Comparison of ENCODE assay signal across 8 cellular contexts in genomic region chr22:24156146-24156914, GRCh38. TPM values are rescaled to one million over a fixed set of nuclear protein-coding genes. Genes with fewer than 3 reads are reported as not detected.
DNase-seq lines count a peak whose midpoint lies in the region; ATAC-seq lines count a peak whose summit lies in the region.

No MANE protein-coding gene starts in this region.

- H3K4me1 ChIP-seq in CD4-positive, CD25-positive, alpha-beta regulatory T cell (ENCODE audit: control insufficient read depth, insufficient read depth, low read length, poor library complexity, severe bottlenecking), result peaks cover 78% of the 10 kb centered on the region
- H3K4me1 ChIP-seq in effector memory CD4-positive, alpha-beta T cell (ENCODE audit: control insufficient read depth, insufficient read depth, low read length, poor library complexity, severe bottlenecking), result peaks cover 62% of the 10 kb centered on the region
- peaks cover 34% of the 10 kb centered on the region for H3K4me1 ChIP-seq in mucosa of stomach (ENCODE audit: control insufficient read depth, insufficient read depth, low read length)

- peak overlapping the region; percentile 83 for H3K27ac ChIP-seq in CD4-positive, CD25-positive, alpha-beta regulatory T cell (ENCODE audit: insufficient read depth, low read length, poor library complexity, severe bottlenecking)
- H3K27ac ChIP-seq in effector memory CD4-positive, alpha-beta T cell (ENCODE audit: insufficient read depth, low read length, poor library complexity, severe bottlenecking), result peak overlapping the region; percentile 82

- H3K4me3 Mint-ChIP-seq in CD4-positive, CD25-positive, alpha-beta regulatory T cell, result peak overlapping the region; percentile 91 to 99 (median 94)
- H3K4me3 Mint-ChIP-seq in activated CD4-positive, alpha-beta memory T cell treated with anti-CD3 and anti-CD28 coated beads, Interleukin-2, amount 10 ng/mL, durations not matched to agents 7 days and 5 days, result peak overlapping the region; percentile 85
- H3K4me3 Mint-ChIP-seq in stimulated activated memory B cell treated with anti-CD40 and anti-IgM and Interleukin-4, amounts not matched to agents 10 μg/mL and 1 μg/mL and 100 μg/mL, for 72 hours, result peak overlapping the region; percentile 85

- peaks cover 9% of the 10 kb centered on the region for H3K36me3 ChIP-seq in CD4-positive, CD25-positive, alpha-beta regulatory T cell (ENCODE audit: control insufficient read depth, insufficient read depth, low read length)
- H3K36me3 ChIP-seq in effector memory CD4-positive, alpha-beta T cell (ENCODE audit: control insufficient read depth, insufficient read depth, low read length), result peaks cover 10% of the 10 kb centered on the region
- peaks cover 4% of the 10 kb centered on the region for H3K36me3 ChIP-seq in mucosa of stomach (ENCODE audit: control insufficient read depth, insufficient read depth, low read length)

- peaks cover 7 to 86% (median 43%) of the 10 kb centered on the region in 4 donors for H3K4me1 Mint-ChIP-seq in CD4-positive, CD25-positive, alpha-beta regulatory T cell
- H3K4me1 Mint-ChIP-seq in activated CD4-positive, alpha-beta memory T cell treated with anti-CD3 and anti-CD28 coated beads, Interleukin-2, amount 10 ng/mL, durations not matched to agents 7 days and 5 days, result peaks cover 59% of the 10 kb centered on the region
- H3K4me1 Mint-ChIP-seq in stimulated activated memory B cell treated with anti-CD40 and anti-IgM and Interleukin-4, amounts not matched to agents 10 μg/mL and 1 μg/mL and 100 μg/mL, for 72 hours, result peaks cover 77% of the 10 kb centered on the region

- H3K4me3 ChIP-seq in CD4-positive, CD25-positive, alpha-beta regulatory T cell (ENCODE audit: low read depth, low read length), result peak overlapping the region; percentile 81
- peak overlapping the region; percentile 76 for H3K4me3 ChIP-seq in effector memory CD4-positive, alpha-beta T cell (ENCODE audit: insufficient read depth, low read depth, low read length, poor library complexity, severe bottlenecking)
- peak overlapping the region; percentile 60 for H3K4me3 ChIP-seq in mucosa of stomach (ENCODE audit: low read length)

- DNase-seq in CD4-positive, CD25-positive, alpha-beta regulatory T cell, result peak; percentile 47 to 78 (median 66)
- DNase-seq in M059J (ENCODE audit: low read depth) (peak; percentile 43), NCI-H226 (no peak)
- peak; percentile 78 for DNase-seq in activated CD4-positive, alpha-beta memory T cell treated with anti-CD3 and anti-CD28 coated beads, Interleukin-2, amount 10 ng/mL, durations not matched to agents 7 days and 5 days
- peak; percentile 35 to 56 (median 55) for DNase-seq in effector memory CD4-positive, alpha-beta T cell

- no peaks in the 10 kb centered on the region for H3K27me3 Mint-ChIP-seq in CD4-positive, CD25-positive, alpha-beta regulatory T cell
- no peaks in the 10 kb centered on the region for H3K27me3 Mint-ChIP-seq in activated CD4-positive, alpha-beta memory T cell treated with anti-CD3 and anti-CD28 coated beads, Interleukin-2, amount 10 ng/mL, durations not matched to agents 7 days and 5 days
- no peaks in the 10 kb centered on the region for H3K27me3 Mint-ChIP-seq in stimulated activated memory B cell treated with anti-CD40 and anti-IgM and Interleukin-4, amounts not matched to agents 10 μg/mL and 1 μg/mL and 100 μg/mL, for 72 hours

- CTCF ChIA-PET in activated CD4-positive, alpha-beta memory T cell treated with anti-CD3 and anti-CD28 coated beads, Interleukin-2, amount 10 ng/mL, durations not matched to agents 7 days and 5 days (lab: Charles Lee), result interaction anchor here (0.6 to 5.1 kb wide), 30 partner anchors 9 to 299 kb away, joined by 3 to 51 read pairs (median 4); partner anchors contain the start of genes CABIN1, MIF and SLC2A11

- peaks cover 4% of the 10 kb centered on the region for H3K36me3 Mint-ChIP-seq in CD4-positive, CD25-positive, alpha-beta regulatory T cell
- peaks cover 11% of the 10 kb centered on the region for H3K36me3 Mint-ChIP-seq in activated CD4-positive, alpha-beta memory T cell treated with anti-CD3 and anti-CD28 coated beads, Interleukin-2, amount 10 ng/mL, durations not matched to agents 7 days and 5 days (ENCODE audit: low read depth)
- H3K36me3 Mint-ChIP-seq in stimulated activated memory B cell treated with anti-CD40 and anti-IgM and Interleukin-4, amounts not matched to agents 10 μg/mL and 1 μg/mL and 100 μg/mL, for 72 hours, result peaks cover 6% of the 10 kb centered on the region

- no peak overlapping the region for H3K9ac ChIP-seq in mucosa of stomach (ENCODE audit: low read length)

- H3K9me3 ChIP-seq in CD4-positive, CD25-positive, alpha-beta regulatory T cell (ENCODE audit: control insufficient read depth in 2 of 2, low read length in 2 of 2), result no peaks in the 10 kb centered on the region
- H3K9me3 ChIP-seq in effector memory CD4-positive, alpha-beta T cell (ENCODE audit: control insufficient read depth, low read length), result no peaks in the 10 kb centered on the region
- no peaks in the 10 kb centered on the region for H3K9me3 ChIP-seq in mucosa of stomach (ENCODE audit: control insufficient read depth, low read length)

- POLR2A ChIA-PET in activated CD4-positive, alpha-beta memory T cell treated with anti-CD3 and anti-CD28 coated beads, Interleukin-2, amount 10 ng/mL, durations not matched to agents 7 days and 5 days (lab: Charles Lee), result interaction anchor here (0.7 to 3.9 kb wide), 19 partner anchors 9 to 299 kb away, joined by 3 to 19 read pairs (median 5); partner anchors contain the start of genes ADORA2A, CABIN1, MIF and SLC2A11

- H3K27ac Mint-ChIP-seq in CD4-positive, CD25-positive, alpha-beta regulatory T cell, result peak overlapping the region; percentile 92 to 95 (median 93)
- peak overlapping the region; percentile 86 for H3K27ac Mint-ChIP-seq in activated CD4-positive, alpha-beta memory T cell treated with anti-CD3 and anti-CD28 coated beads, Interleukin-2, amount 10 ng/mL, durations not matched to agents 7 days and 5 days
- H3K27ac Mint-ChIP-seq in stimulated activated memory B cell treated with anti-CD40 and anti-IgM and Interleukin-4, amounts not matched to agents 10 μg/mL and 1 μg/mL and 100 μg/mL, for 72 hours, result peak overlapping the region; percentile 67

- no peaks in the 10 kb centered on the region for H3K9me3 Mint-ChIP-seq in CD4-positive, CD25-positive, alpha-beta regulatory T cell
- H3K9me3 Mint-ChIP-seq in activated CD4-positive, alpha-beta memory T cell treated with anti-CD3 and anti-CD28 coated beads, Interleukin-2, amount 10 ng/mL, durations not matched to agents 7 days and 5 days, result no peaks in the 10 kb centered on the region
- H3K9me3 Mint-ChIP-seq in stimulated activated memory B cell treated with anti-CD40 and anti-IgM and Interleukin-4, amounts not matched to agents 10 μg/mL and 1 μg/mL and 100 μg/mL, for 72 hours, result no peaks in the 10 kb centered on the region

- no peaks in the 10 kb centered on the region for H3K27me3 ChIP-seq in CD4-positive, CD25-positive, alpha-beta regulatory T cell (ENCODE audit: control insufficient read depth, insufficient read depth, low read length)
- H3K27me3 ChIP-seq in effector memory CD4-positive, alpha-beta T cell (replicated peaks; ENCODE audit: control insufficient read depth, insufficient read depth, low read length, poor library complexity, severe bottlenecking), result no peaks in the 10 kb centered on the region
- no peaks in the 10 kb centered on the region for H3K27me3 ChIP-seq in mucosa of stomach (ENCODE audit: control insufficient read depth, insufficient read depth, low read length)

- peak; percentile 34 to 54 for ATAC-seq in CD4-positive, CD25-positive, alpha-beta regulatory T cell (ENCODE audit: low read depth in 2 of 2)
- peak; percentile 31 for ATAC-seq in GM21381 (IDR thresholded peaks at IDR 0.05; ENCODE audit: unreplicated experiment)
- peak; percentile 69 for ATAC-seq in stimulated activated memory B cell treated with anti-CD40 and anti-IgM and Interleukin-4, amounts not matched to agents 10 μg/mL and 1 μg/mL and 100 μg/mL, for 72 hours

RNA-seq across cellular contexts. Expression of gene SUSD2, which starts 25.0 kb away (rescaled TPM):
- 0.81 TPM for total RNA-seq in CD4-positive, CD25-positive, alpha-beta regulatory T cell
- under 1 TPM in 1 of 4 donors, not detected in 3; 0.06 TPM for polyA plus RNA-seq in CD4-positive, CD25-positive, alpha-beta regulatory T cell
- 0.15 TPM in 1 of 2 replicates, not detected in the other for total RNA-seq in M059J (2014; rRNA removed; shearing (Covaris generic))
- total RNA-seq in activated CD4-positive, alpha-beta memory T cell treated with anti-CD3 and anti-CD28 coated beads, Interleukin-2, amount 10 ng/mL, durations not matched to agents 7 days and 5 days, result under 1 TPM; 0.23 to 0.63 TPM
